8 cellular contexts compared by ENCODE assay signal in genomic region chr11:116835042-116835772, GRCh38. TPM values are rescaled to one million over a fixed set of nuclear protein-coding genes. Genes with fewer than 3 reads are reported as not detected.
A peak's percentile ranks its signal among the peaks of the same experiment; 100 is the strongest.
DNase-seq lines count a peak whose midpoint lies in the region; FAIRE-seq and TF ChIP-seq lines count a peak whose summit lies in the region.

No MANE protein-coding gene starts in this region.

- H2BK12ac ChIP-seq in mesenchymal stem cell (ENCODE audit: low read length in 2 of 2): peak overlapping the region in 1 of 2 experiments; percentile 18

- no peaks in the 10 kb centered on the region for H4K20me1 ChIP-seq in astrocyte (ENCODE audit: insufficient read depth, low read length)

- no peak for TF ChIP-seq CTCF in astrocyte (IDR thresholded peaks at IDR 0.05; ENCODE audit: insufficient read depth, low read depth, low read length)

- H3K9ac ChIP-seq in astrocyte (ENCODE audit: low read length): peak overlapping the region; percentile 47
- H3K9ac ChIP-seq in mesenchymal stem cell (ENCODE audit: low read length): peak overlapping the region; percentile 60

- H3K79me2 ChIP-seq in astrocyte (ENCODE audit: insufficient read depth, low read length): no peaks in the 10 kb centered on the region

- H3K4me3 ChIP-seq in astrocyte (ENCODE audit: insufficient read depth, low read depth, low read length): peak overlapping the region; percentile 29
- H3K4me3 ChIP-seq in mesenchymal stem cell (ENCODE audit: insufficient read depth in 1 of 2, low read depth in 1 of 2, low read length in 2 of 2): peak overlapping the region in 1 of 2 experiments; percentile 53

- H2BK15ac ChIP-seq in mesenchymal stem cell (ENCODE audit: low read depth, poor library complexity, severe bottlenecking): no peak overlapping the region

- peak overlapping the region; percentile 14 for H3K27ac ChIP-seq in astrocyte (ENCODE audit: low read depth, low read length)
- H3K27ac ChIP-seq in mesenchymal stem cell (ENCODE audit: low read length, poor library complexity, severe bottlenecking): no peak overlapping the region

- peaks cover 14% of the 10 kb centered on the region for H3K4me1 Mint-ChIP-seq in T-helper 2 cell treated with Interferon-gamma antibody and Interleukin-4, amounts not matched to agents 5 μg/mL and 100 μg/mL, for 36 hours (ENCODE audit: low read depth)
- H3K4me1 Mint-ChIP-seq in IgD-negative memory B cell (peaks cover 5 to 8% (median 6%) of the 10 kb centered on the region in 3 donors), astrocyte (ENCODE audit: low read depth, unreplicated experiment) (peaks cover 11% of the 10 kb centered on the region)

- peak overlapping the region; percentile 55 for H3K27ac Mint-ChIP-seq in T-helper 2 cell treated with Interferon-gamma antibody and Interleukin-4, amounts not matched to agents 5 μg/mL and 100 μg/mL, for 36 hours
- H3K27ac Mint-ChIP-seq in IgD-negative memory B cell (peak overlapping the region in 1 of 3 donors; percentile 47), astrocyte (ENCODE audit: unreplicated experiment) (peak overlapping the region; percentile 41)

- H3K4me1 ChIP-seq in astrocyte (ENCODE audit: insufficient read depth, low read length) (peaks cover 7% of the 10 kb centered on the region), mesenchymal stem cell (ENCODE audit: control insufficient read depth, insufficient read depth, low read depth, low read length) (peaks cover 9% of the 10 kb centered on the region)

- no peaks in the 10 kb centered on the region for H3K36me3 Mint-ChIP-seq in T-helper 2 cell treated with Interferon-gamma antibody and Interleukin-4, amounts not matched to agents 5 μg/mL and 100 μg/mL, for 36 hours (ENCODE audit: low read depth)
- no peaks in the 10 kb centered on the region for H3K36me3 Mint-ChIP-seq in IgD-negative memory B cell
- no peaks in the 10 kb centered on the region for H3K36me3 Mint-ChIP-seq in astrocyte (ENCODE audit: low read depth, unreplicated experiment)

- H3K4me3 Mint-ChIP-seq in T-helper 2 cell treated with Interferon-gamma antibody and Interleukin-4, amounts not matched to agents 5 μg/mL and 100 μg/mL, for 36 hours: peak overlapping the region; percentile 71
- H3K4me3 Mint-ChIP-seq in IgD-negative memory B cell (peak overlapping the region; percentile 79 to 90 (median 86)), astrocyte (ENCODE audit: unreplicated experiment) (no peak overlapping the region)

- H2BK120ac ChIP-seq in mesenchymal stem cell (ENCODE audit: low read depth, low read length): peak overlapping the region; percentile 27

- H3K4me2 ChIP-seq in astrocyte (ENCODE audit: low read length): peak overlapping the region; percentile 84
- peak overlapping the region; percentile 85 for H3K4me2 ChIP-seq in mesenchymal stem cell (ENCODE audit: low read length, poor library complexity, severe bottlenecking)

- WGBS in mesenchymal stem cell: 64% methylated on average over 28 of the region's 28 CpGs

- H3K18ac ChIP-seq in mesenchymal stem cell (ENCODE audit: low read depth in 1 of 2, low read length in 2 of 2): peak overlapping the region in 1 of 2 experiments; percentile 49

- no peak for DNase-seq in T-helper 2 cell treated with Interferon-gamma antibody and Interleukin-4, amounts not matched to agents 5 μg/mL and 100 μg/mL, for 36 hours (ENCODE audit: low spot score)
- DNase-seq in T-helper 2 cell (no peak), astrocyte (ENCODE audit: low read depth) (no peak), mesenchymal stem cell (no peak), HT-29 (ENCODE audit: low spot score) (no peak), cortex of kidney (lab: John Stamatoyannopoulos, UW) (no peak)
- no peak for DNase-seq in activated CD8-positive, alpha-beta memory T cell treated with anti-CD3 and anti-CD28 coated beads, Interleukin-2, amount 50 U/mL, for 48 hours

- no peak overlapping the region for H3K14ac ChIP-seq in mesenchymal stem cell (ENCODE audit: low read length in 2 of 2)

- no peaks in the 10 kb centered on the region for H3K27me3 ChIP-seq in astrocyte (ENCODE audit: insufficient read depth, low read length)
- peaks cover 0 to 9% of the 10 kb centered on the region in 2 experiments for H3K27me3 ChIP-seq in mesenchymal stem cell (ENCODE audit: control insufficient read depth in 1 of 2, insufficient read depth in 1 of 2, low read length in 2 of 2)

- peak overlapping the region; percentile 83 for H4K8ac ChIP-seq in mesenchymal stem cell (ENCODE audit: low read length)

- peak overlapping the region in 1 of 2 experiments; percentile 13 for H3K4ac ChIP-seq in mesenchymal stem cell (ENCODE audit: low read depth in 1 of 2, low read length in 2 of 2)

- no peaks in the 10 kb centered on the region for H3K9me3 Mint-ChIP-seq in T-helper 2 cell treated with Interferon-gamma antibody and Interleukin-4, amounts not matched to agents 5 μg/mL and 100 μg/mL, for 36 hours
- H3K9me3 Mint-ChIP-seq in IgD-negative memory B cell (no peaks in the 10 kb centered on the region), astrocyte (ENCODE audit: unreplicated experiment) (no peaks in the 10 kb centered on the region)

- peaks cover 3% of the 10 kb centered on the region for H3K27me3 Mint-ChIP-seq in T-helper 2 cell treated with Interferon-gamma antibody and Interleukin-4, amounts not matched to agents 5 μg/mL and 100 μg/mL, for 36 hours (ENCODE audit: low read depth)
- H3K27me3 Mint-ChIP-seq in IgD-negative memory B cell (peaks cover 2% of the 10 kb centered on the region), astrocyte (ENCODE audit: low read depth, unreplicated experiment) (peaks cover 27% of the 10 kb centered on the region)

- no peaks in the 10 kb centered on the region for H3K9me3 ChIP-seq in astrocyte (ENCODE audit: insufficient read depth, low read depth, low read length)
- H3K9me3 ChIP-seq in mesenchymal stem cell (ENCODE audit: control insufficient read depth, low read length): no peaks in the 10 kb centered on the region

- no peak overlapping the region for H2BK5ac ChIP-seq in mesenchymal stem cell (ENCODE audit: low read depth, low read length, poor library complexity, severe bottlenecking)

- peak overlapping the region; percentile 52 for H4K91ac ChIP-seq in mesenchymal stem cell (ENCODE audit: low read length)

- H2AK5ac ChIP-seq in mesenchymal stem cell (ENCODE audit: low read length, severe bottlenecking): no peak overlapping the region

- H2AFZ ChIP-seq in astrocyte (ENCODE audit: low read depth, low read length): peak overlapping the region; percentile 87
- peak overlapping the region; percentile 70 for H2AFZ ChIP-seq in mesenchymal stem cell (ENCODE audit: low read depth, low read length)

- no peak for FAIRE-seq in astrocyte (lab: Jason Lieb, UNC)

- H3K79me1 ChIP-seq in mesenchymal stem cell (replicated peaks; ENCODE audit: low read length, poor library complexity, severe bottlenecking): no peaks in the 10 kb centered on the region

- H3K23ac ChIP-seq in mesenchymal stem cell (ENCODE audit: low read length in 2 of 2): no peak overlapping the region

- H3K36me3 ChIP-seq in astrocyte (ENCODE audit: insufficient read depth, low read length): no peaks in the 10 kb centered on the region
- no peaks in the 10 kb centered on the region for H3K36me3 ChIP-seq in mesenchymal stem cell (ENCODE audit: control insufficient read depth in 1 of 2, insufficient read depth in 2 of 2, low read depth in 1 of 2, low read length in 2 of 2)

RNA-seq across cellular contexts. Expression of gene APOA1, which starts 2.2 kb away (rescaled TPM):
- not detected for polyA plus RNA-seq in IgD-negative memory B cell
- total RNA-seq in astrocyte: 3.9 and 6.0 TPM in 2 replicates
- polyA plus RNA-seq in mesenchymal stem cell (2013, experiment 1 of 2): not detected
- not detected for polyA plus RNA-seq in mesenchymal stem cell (2013, experiment 2 of 2)
- total RNA-seq in HT-29 (2014; rRNA removed; shearing (Covaris generic)): not detected in 2 replicates

RNA-seq across cellular contexts. Expression of gene APOC3, which starts 5.5 kb away (rescaled TPM):
- not detected for polyA plus RNA-seq in IgD-negative memory B cell
- total RNA-seq in astrocyte: not detected in 2 replicates
- polyA plus RNA-seq in mesenchymal stem cell (2013, experiment 1 of 2): not detected
- not detected for polyA plus RNA-seq in mesenchymal stem cell (2013, experiment 2 of 2)
- not detected in 2 replicates for total RNA-seq in HT-29 (2014; rRNA removed; shearing (Covaris generic))

RNA-seq across cellular contexts. Expression of gene APOA4, which starts 12.1 kb away (rescaled TPM):
- not detected for polyA plus RNA-seq in IgD-negative memory B cell
- total RNA-seq in astrocyte: not detected in 2 replicates
- polyA plus RNA-seq in mesenchymal stem cell (2013, experiment 1 of 2): not detected
- polyA plus RNA-seq in mesenchymal stem cell (2013, experiment 2 of 2): not detected
- total RNA-seq in HT-29 (2014; rRNA removed; shearing (Covaris generic)): not detected in 2 replicates

RNA-seq across cellular contexts. Expression of gene APOA5, which starts 43.5 kb away (rescaled TPM):
- not detected for polyA plus RNA-seq in IgD-negative memory B cell
- total RNA-seq in astrocyte: not detected in 2 replicates
- not detected for polyA plus RNA-seq in mesenchymal stem cell (2013, experiment 1 of 2)
- not detected for polyA plus RNA-seq in mesenchymal stem cell (2013, experiment 2 of 2)
- not detected in 2 replicates for total RNA-seq in HT-29 (2014; rRNA removed; shearing (Covaris generic))

RNA-seq across cellular contexts. Expression of gene ZPR1, which starts 47.4 kb away (rescaled TPM):
- polyA plus RNA-seq in IgD-negative memory B cell: 56.3 TPM
- 65.1 and 67.3 TPM in 2 replicates for total RNA-seq in astrocyte
- polyA plus RNA-seq in mesenchymal stem cell (2013, experiment 1 of 2): 26.2 TPM
- 28.8 TPM for polyA plus RNA-seq in mesenchymal stem cell (2013, experiment 2 of 2)
- total RNA-seq in HT-29 (2014; rRNA removed; shearing (Covaris generic)): 56.3 and 60.7 TPM in 2 replicates
